ENCODE assay signal across 18 cellular contexts in genomic region chr1:174174461-174175329, GRCh38. TPM values are rescaled to one million over a fixed set of nuclear protein-coding genes. Genes with fewer than 3 reads are reported as not detected.
DNase-seq lines count a peak whose midpoint lies in the region; ATAC-seq and TF ChIP-seq lines count a peak whose summit lies in the region.
"Had no signal": no experiment of that assay in that cellular context is flagged by ENCODE, and none has a peak within 500 bp of the region (broad histone marks: within the 10 kb centered on the region; RNA-seq: fewer than 3 reads in every experiment).

No MANE protein-coding gene starts in this region.

- intact Hi-C loops in Right ventricle myocardium superior (cut with DNase I) = no loop called here
- intact Hi-C loops in CD4-positive, alpha-beta T cell (cut with DNase I, micrococcal nuclease) = no loop called here

- H3K27ac Mint-ChIP-seq in WTC11 = no peak overlapping the region
- peak overlapping the region; percentile 57 for H3K27ac Mint-ChIP-seq in stimulated activated naive CD8-positive, alpha-beta T cell treated with anti-CD3 and anti-CD28 coated beads, Interleukin-15, Interleukin-2, amounts not matched to agents 100 ng/mL and 50 ng/mL, for 24 hours
- H3K27ac Mint-ChIP-seq in CD4-positive, alpha-beta T cell = no peak overlapping the region

- no peaks in the 10 kb centered on the region for H3K27me3 ChIP-seq in CD4-positive, alpha-beta T cell (ENCODE audit: control insufficient read depth, insufficient read depth, low read length)
- H3K27me3 ChIP-seq: body of pancreas, dorsolateral prefrontal cortex, heart right ventricle, pancreas, thyroid gland had no signal

- H3K27ac ChIP-seq in CD4-positive, alpha-beta T cell (ENCODE audit: low read depth, low read length) = no peak overlapping the region
- H3K27ac ChIP-seq: body of pancreas, dorsolateral prefrontal cortex, heart right ventricle, pancreas, thyroid gland had no signal

- H3K9me3 ChIP-seq in CD4-positive, alpha-beta T cell (ENCODE audit: control insufficient read depth, low read length) = no peaks in the 10 kb centered on the region
- H3K9me3 ChIP-seq: body of pancreas, pancreas, thyroid gland had no signal

- peaks cover 17% of the 10 kb centered on the region for H3K9me3 Mint-ChIP-seq in WTC11
- H3K9me3 Mint-ChIP-seq in stimulated activated naive CD8-positive, alpha-beta T cell treated with anti-CD3 and anti-CD28 coated beads, Interleukin-15, Interleukin-2, amounts not matched to agents 100 ng/mL and 50 ng/mL, for 24 hours = no peaks in the 10 kb centered on the region
- H3K9me3 Mint-ChIP-seq in CD4-positive, alpha-beta T cell = peaks cover 5% of the 10 kb centered on the region

- peak; percentile 40 for DNase-seq in stimulated activated CD4-positive, alpha-beta T cell treated with anti-CD3 and anti-CD28 coated beads, Interleukin-1b, Interleukin-23, amount 100 ng/mL, for 48 hours
- DNase-seq in stimulated activated CD4-positive, alpha-beta T cell treated with anti-CD3 and anti-CD28 coated beads, Interleukin-4, amount 100 ng/mL, for 4 hours = no peak
- DNase-seq in WTC11 (ENCODE audit: low spot score) = no peak
- no peak for DNase-seq in activated effector memory CD4-positive, alpha-beta T cell treated with anti-CD3 and anti-CD28 coated beads, Interleukin-2, amount 50 U/mL, for 16 hours
- no peak for DNase-seq in Right ventricle myocardium superior
- no peak for DNase-seq in CD4-positive, alpha-beta T cell
- DNase-seq: activated CD4-positive, CD25-positive, alpha-beta regulatory T cell; body of pancreas; DMS79 treated with DMSO at 0.1 percent for 48 hours; dorsolateral prefrontal cortex; heart right ventricle; NCI-H146; NCI-H526; pancreas; thyroid gland had no signal

- no peaks in the 10 kb centered on the region for H3K4me1 Mint-ChIP-seq in WTC11
- peaks cover 31% of the 10 kb centered on the region for H3K4me1 Mint-ChIP-seq in stimulated activated naive CD8-positive, alpha-beta T cell treated with anti-CD3 and anti-CD28 coated beads, Interleukin-15, Interleukin-2, amounts not matched to agents 100 ng/mL and 50 ng/mL, for 24 hours (ENCODE audit: low read depth)
- H3K4me1 Mint-ChIP-seq in CD4-positive, alpha-beta T cell (ENCODE audit: low read depth) = peaks cover 59% of the 10 kb centered on the region

- H3K4me3 Mint-ChIP-seq in WTC11 = no peak overlapping the region
- no peak overlapping the region for H3K4me3 Mint-ChIP-seq in stimulated activated naive CD8-positive, alpha-beta T cell treated with anti-CD3 and anti-CD28 coated beads, Interleukin-15, Interleukin-2, amounts not matched to agents 100 ng/mL and 50 ng/mL, for 24 hours
- H3K4me3 Mint-ChIP-seq in CD4-positive, alpha-beta T cell = no peak overlapping the region

- POLR2A ChIA-PET in WTC11 (lab: Charles Lee) = no interaction called here
- POLR2A ChIA-PET in CD4-positive, alpha-beta T cell (lab: Charles Lee) = no interaction called here

- no peaks in the 10 kb centered on the region for H3K27me3 Mint-ChIP-seq in WTC11 (ENCODE audit: low read depth)
- no peaks in the 10 kb centered on the region for H3K27me3 Mint-ChIP-seq in stimulated activated naive CD8-positive, alpha-beta T cell treated with anti-CD3 and anti-CD28 coated beads, Interleukin-15, Interleukin-2, amounts not matched to agents 100 ng/mL and 50 ng/mL, for 24 hours
- H3K27me3 Mint-ChIP-seq in CD4-positive, alpha-beta T cell = no peaks in the 10 kb centered on the region

- CTCF ChIA-PET in WTC11 (lab: Charles Lee) = no interaction called here
- CTCF ChIA-PET in CD4-positive, alpha-beta T cell (lab: Charles Lee) = interaction anchor here (0.8 to 1.1 kb wide), 2 partner anchors 8 to 18 kb away, joined by 3 read pairs; no protein-coding TSS in a partner anchor

- ATAC-seq in HG02610 (IDR thresholded peaks at IDR 0.05; ENCODE audit: unreplicated experiment) (peak; percentile 92), WTC11 (no peak), Right ventricle myocardium superior (ENCODE audit: poor library complexity) (no peak)
- no peak for ATAC-seq in CD4-positive, alpha-beta T cell (ENCODE audit: poor library complexity)
- ATAC-seq: body of pancreas, heart right ventricle, Panc1, pancreas had no signal

- TF ChIP-seq CTCF in WTC11 (IDR thresholded peaks at IDR 0.05) = no peak
- no peak for TF ChIP-seq CTCF in CD4-positive, alpha-beta T cell (IDR thresholded peaks at IDR 0.05)

- H3K36me3 Mint-ChIP-seq in WTC11 = peaks cover 3% of the 10 kb centered on the region; the same call in 1 of the 2 replicates
- H3K36me3 Mint-ChIP-seq in stimulated activated naive CD8-positive, alpha-beta T cell treated with anti-CD3 and anti-CD28 coated beads, Interleukin-15, Interleukin-2, amounts not matched to agents 100 ng/mL and 50 ng/mL, for 24 hours (ENCODE audit: low read depth) = peaks cover 47% of the 10 kb centered on the region
- H3K36me3 Mint-ChIP-seq in CD4-positive, alpha-beta T cell (ENCODE audit: low read depth) = peaks cover 27% of the 10 kb centered on the region

TF ChIP-seq in WTC11, 78 proteins besides CTCF, POLR2A, EP300 and RAD21:
- TF ChIP-seq STAT6 (CRISPR knock-in tag; conservative IDR thresholded peaks at IDR 0.05; ENCODE audit: low read depth) = no peak
- no peak for TF ChIP-seq FOXP1 (CRISPR knock-in tag; IDR thresholded peaks at IDR 0.05; ENCODE audit: borderline replicate concordance)
- TF ChIP-seq, protein P1, sequence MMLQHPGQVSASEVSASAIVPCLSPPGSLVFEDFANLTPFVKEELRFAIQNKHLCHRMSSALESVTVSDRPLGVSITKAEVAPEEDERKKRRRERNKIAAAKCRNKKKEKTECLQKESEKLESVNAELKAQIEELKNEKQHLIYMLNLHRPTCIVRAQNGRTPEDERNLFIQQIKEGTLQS (CRISPR knock-in tag; conservative IDR thresholded peaks at IDR 0.05) = no peak
- TF ChIP-seq GABPB1 (CRISPR knock-in tag; IDR thresholded peaks at IDR 0.05) = peak; percentile 77
- no peak for TF ChIP-seq ESRRA (CRISPR knock-in tag; IDR thresholded peaks at IDR 0.05; ENCODE audit: borderline replicate concordance)
TF ChIP-seq in WTC11: peak in this region for 1.

RNA-seq across cellular contexts. Expression of gene RABGAP1L, which starts 15.4 kb away (rescaled TPM):
- total RNA-seq in WTC11 (2021) (76.9 to 126 TPM (median 116 TPM) in 3 replicates), Right ventricle myocardium superior (53.6 TPM)
- 10 to 100 TPM; 59.8 to 67.6 TPM for total RNA-seq in CD4-positive, alpha-beta T cell
